7 cellular contexts compared by ENCODE assay signal in the genomic region with DNA sequence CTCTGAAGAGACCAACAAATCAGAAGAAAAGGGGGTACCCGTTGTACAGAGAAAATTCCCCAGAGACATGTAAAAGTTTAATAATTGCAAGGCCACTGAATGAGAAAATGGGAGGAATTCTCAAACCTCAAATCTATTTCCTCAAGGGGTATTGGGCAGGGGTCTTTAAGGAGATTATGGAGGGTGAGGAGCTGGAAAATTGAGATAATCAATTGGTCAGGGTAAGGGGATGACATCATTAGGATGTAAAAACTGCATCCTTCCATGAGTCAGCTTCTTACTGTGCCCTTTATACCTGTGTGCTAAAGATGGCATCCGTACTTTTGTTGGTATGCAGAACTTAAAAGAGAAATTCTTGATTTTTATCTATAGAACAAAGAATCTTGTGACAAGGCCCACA.
"Had no signal": no experiment of that assay in that cellular context is flagged by ENCODE, and none has a peak within 500 bp of the region (broad histone marks: within the 10 kb centered on the region; RNA-seq: fewer than 3 reads in every experiment).

No MANE protein-coding gene starts in this region.

- FAIRE-seq: HTR-8/SVneo, K562 had no signal

- H3K4me3 ChIP-seq: K562 had no signal

- ATAC-seq: K562 had no signal

- DNase-seq: IMR-90, KBM-7, KG1 had no signal

- H3K9ac ChIP-seq: KMS-11 had no signal

- H3K27ac ChIP-seq: HL-60, KMS-11 had no signal

- H3K4me2 ChIP-seq: KMS-11 had no signal
